In genomic region chr3:50266808-50267207, GRCh38 we compare ENCODE assay signal across 11 cellular contexts. TPM values are rescaled to one million over a fixed set of nuclear protein-coding genes. Genes with fewer than 3 reads are reported as not detected.
DNase-seq lines count a peak whose midpoint lies in the region; ATAC-seq and TF ChIP-seq lines count a peak whose summit lies in the region.
"Had no signal": no experiment of that assay in that cellular context is flagged by ENCODE, and none has a peak within 500 bp of the region (broad histone marks: within the 10 kb centered on the region; RNA-seq: fewer than 3 reads in every experiment).

No MANE protein-coding gene starts in this region.

- peaks cover 0 to 71% of the 10 kb centered on the region in 2 donors for H3K4me1 ChIP-seq in right atrium auricular region
- peaks cover 48 to 51% of the 10 kb centered on the region in 2 experiments for H3K4me1 ChIP-seq in trophoblast cell (ENCODE audit: control insufficient read depth in 1 of 2, insufficient read depth in 2 of 2, low read length in 2 of 2)
- H3K4me1 ChIP-seq: BE2C had no signal

- no peak for TF ChIP-seq CTCF in right atrium auricular region (IDR thresholded peaks at IDR 0.05)
- no peak for TF ChIP-seq CTCF in fibroblast of villous mesenchyme (IDR thresholded peaks at IDR 0.05; ENCODE audit: insufficient read depth, low read depth, low read length)

- peak overlapping the region; percentile 54 to 60 for H3K4me3 ChIP-seq in right atrium auricular region
- peak overlapping the region; percentile 73 for H3K4me3 ChIP-seq in fibroblast of villous mesenchyme (ENCODE audit: low read depth, low read length)
- no peak overlapping the region for H3K4me3 ChIP-seq in trophoblast cell (ENCODE audit: low read depth, low read length)

- no peak overlapping the region for H3K4me2 ChIP-seq in trophoblast cell (ENCODE audit: low read length)

- H3K9me3 ChIP-seq in right atrium auricular region (no peaks in the 10 kb centered on the region), trophoblast cell (ENCODE audit: insufficient read depth, low read depth, low read length) (no peaks in the 10 kb centered on the region)
- H3K9me3 ChIP-seq: BE2C had no signal

- H3K23ac ChIP-seq in trophoblast cell (ENCODE audit: low read length) = no peak overlapping the region

- H3K79me1 ChIP-seq in trophoblast cell (ENCODE audit: low read length) = peaks cover 29% of the 10 kb centered on the region

- DNase-seq in right atrium auricular region (ENCODE audit: low spot score) = no peak
- DNase-seq in cardiac septum (ENCODE audit: low spot score) = no peak
- DNase-seq in fibroblast of villous mesenchyme (ENCODE audit: low read depth) = no peak
- DNase-seq in trophoblast cell = no peak
- no peak for DNase-seq in SHP77 (lab: John Stamatoyannopoulos, UW)
- DNase-seq in NCI-H345 (lab: John Stamatoyannopoulos, UW) = no peak
- no peak for DNase-seq in inferior parietal cortex (ENCODE audit: extremely low spot score)
- DNase-seq: activated CD4-positive, alpha-beta memory T cell treated with anti-CD3 and anti-CD28 coated beads for 36 hours; BE2C; SHP77 treated with DMSO at 0.1 percent for 48 hours had no signal

- H3K14ac ChIP-seq in trophoblast cell (ENCODE audit: low read length) = peak overlapping the region; percentile 30

- H3K36me3 ChIP-seq in right atrium auricular region = no peaks in the 10 kb centered on the region
- H3K36me3 ChIP-seq in trophoblast cell (ENCODE audit: control insufficient read depth in 1 of 2, insufficient read depth in 2 of 2, low read length in 2 of 2) = no peaks in the 10 kb centered on the region
- H3K36me3 ChIP-seq: BE2C had no signal

- peak overlapping the region; percentile 62 for H2BK120ac ChIP-seq in trophoblast cell (ENCODE audit: insufficient read depth, low read length, poor library complexity)

- H3K4ac ChIP-seq in trophoblast cell (ENCODE audit: low read depth, low read length) = no peak overlapping the region

- H3K79me2 ChIP-seq in trophoblast cell (ENCODE audit: control insufficient read depth, insufficient read depth, low read length, poor library complexity) = peaks cover 7% of the 10 kb centered on the region

- H3K18ac ChIP-seq in trophoblast cell (ENCODE audit: low read length) = no peak overlapping the region

- no peak overlapping the region for H4K8ac ChIP-seq in trophoblast cell (ENCODE audit: low read depth, low read length)

- no peak overlapping the region for H3K9ac ChIP-seq in trophoblast cell (ENCODE audit: low read length)

- no peak overlapping the region for H4K12ac ChIP-seq in trophoblast cell (ENCODE audit: low read depth, low read length)

- no CpG with 5 or more reads among the region's 6 CpGs for WGBS in trophoblast cell (ENCODE audit: extremely low coverage, insufficient coverage, insufficient read length)

- H3K27ac ChIP-seq in right atrium auricular region = peak overlapping the region; percentile 92 to 97
- no peak overlapping the region for H3K27ac ChIP-seq in trophoblast cell (ENCODE audit: low read depth, low read length)

- peak overlapping the region; percentile 98 for H4K91ac ChIP-seq in trophoblast cell (ENCODE audit: low read depth, low read length)

- H3K27me3 ChIP-seq in right atrium auricular region (no peaks in the 10 kb centered on the region), trophoblast cell (ENCODE audit: insufficient read depth, low read length) (no peaks in the 10 kb centered on the region)
- H3K27me3 ChIP-seq: BE2C had no signal

- intact Hi-C loops in cardiac septum (cut with DNase I) = no loop called here

- no peak overlapping the region for H2AFZ ChIP-seq in trophoblast cell (ENCODE audit: insufficient read depth, low read length, poor library complexity)

- no peak for ATAC-seq in HG03342 (IDR thresholded peaks at IDR 0.05; ENCODE audit: unreplicated experiment)

- H2BK12ac ChIP-seq in trophoblast cell (ENCODE audit: low read length) = peak overlapping the region; percentile 70

- H2AK5ac ChIP-seq in trophoblast cell (ENCODE audit: low read length) = peak overlapping the region; percentile 89

- H2BK5ac ChIP-seq in trophoblast cell (ENCODE audit: low read depth, low read length, poor library complexity) = no peak overlapping the region

RNA-seq across cellular contexts. Expression of gene SEMA3B, which starts 2.1 kb away (rescaled TPM):
- total RNA-seq in right atrium auricular region (10 to 100 TPM; 15.4 to 20.0 TPM), cardiac septum (26.5 TPM), fibroblast of villous mesenchyme (7.4 and 23.3 TPM in 2 replicates)
- polyA plus RNA-seq in trophoblast cell (2013) = 1.8 and 2.0 TPM in 2 replicates

RNA-seq across cellular contexts. Expression of gene LSMEM2, which starts 12.1 kb away (rescaled TPM):
- total RNA-seq in right atrium auricular region (10 to 100 TPM in 1 of 2 donors, 1 to 10 TPM in 1; 9.0 to 10.6 TPM), cardiac septum (25.7 TPM), fibroblast of villous mesenchyme (not detected in 2 replicates)
- polyA plus RNA-seq in trophoblast cell (2013) = 0.06 and 0.08 TPM in 2 replicates
- total RNA-seq: activated CD4-positive, alpha-beta memory T cell treated with anti-CD3 and anti-CD28 coated beads for 36 hours had no signal

RNA-seq across cellular contexts. Expression of gene IFRD2, which starts 25.4 kb away (rescaled TPM):
- 10 to 100 TPM; 51.0 to 58.5 TPM for total RNA-seq in right atrium auricular region
- total RNA-seq in cardiac septum = 45.7 TPM
- total RNA-seq in fibroblast of villous mesenchyme = 82.0 and 83.1 TPM in 2 replicates
- 36.9 and 37.3 TPM in 2 replicates for polyA plus RNA-seq in trophoblast cell (2013)

RNA-seq across cellular contexts. Expression of gene GNAI2, which starts 30.8 kb away (rescaled TPM):
- total RNA-seq in right atrium auricular region (100 to 1,000 TPM in 1 of 2 donors, 10 to 100 TPM in 1; 72.1 to 127 TPM), cardiac septum (153 TPM), fibroblast of villous mesenchyme (265 and 297 TPM in 2 replicates)
- polyA plus RNA-seq in trophoblast cell (2013) = 191 and 192 TPM in 2 replicates

RNA-seq across cellular contexts. Expression of gene HYAL3, which starts 32.4 kb away (rescaled TPM):
- total RNA-seq in right atrium auricular region (1 to 10 TPM in 1 of 2 donors, under 1 TPM in 1; 0.74 to 3.5 TPM), cardiac septum (1.3 TPM), fibroblast of villous mesenchyme (2.3 and 6.5 TPM in 2 replicates)
- polyA plus RNA-seq in trophoblast cell (2013) = 10.8 and 11.2 TPM in 2 replicates

Comparison
In these comparisons a context has a peak if more than half of its experiments do, and no peak if none do; other contexts are left out.
1. RNA of gene LSMEM2, which starts 12.1 kb away (total RNA-seq): 25.7 TPM in cardiac septum (single experiment) and 9.0 to 10.6 TPM in right atrium auricular region; not detected in fibroblast of villous mesenchyme; every median in the first group is over 10 times any median in the second.